Comparison of ENCODE assay signal across 22 cellular contexts in genomic region chr14:41993687-41994086, GRCh38.
"Had no signal": no experiment of that assay in that cellular context is flagged by ENCODE, and none has a peak within 500 bp of the region (broad histone marks: within the 10 kb centered on the region; RNA-seq: fewer than 3 reads in every experiment).

No MANE protein-coding gene starts in this region.

- H3K27ac ChIP-seq: coronary artery, dorsolateral prefrontal cortex, esophagus squamous epithelium, gastrocnemius medialis, heart right ventricle, left lung, lower lobe of right lung had no signal

- H3K36me3 ChIP-seq: esophagus squamous epithelium, gastrocnemius medialis, heart right ventricle, left lung, lower lobe of right lung had no signal

- H3K4me3 ChIP-seq: coronary artery, dorsolateral prefrontal cortex, esophagus squamous epithelium, gastrocnemius medialis, heart right ventricle, left lung, lower lobe of right lung, mucosa of descending colon had no signal

- H3K27ac Mint-ChIP-seq: mesothelial cell of epicardium had no signal

- H3K4me1 ChIP-seq: esophagus squamous epithelium, gastrocnemius medialis, heart right ventricle, left lung, lower lobe of right lung had no signal

- H3K9me3 ChIP-seq: esophagus squamous epithelium, gastrocnemius medialis, heart right ventricle, left lung, lower lobe of right lung had no signal

- H3K36me3 Mint-ChIP-seq: mesothelial cell of epicardium, naive B cell had no signal

- H3K27me3 Mint-ChIP-seq: naive B cell had no signal

- H3K4me1 Mint-ChIP-seq: mesothelial cell of epicardium had no signal

- H3K4me3 Mint-ChIP-seq: mesothelial cell of epicardium, naive B cell had no signal

- DNase-seq: dermis blood vessel endothelial cell; dorsolateral prefrontal cortex; effector CD4-positive, alpha-beta T cell; effector memory CD4-positive, alpha-beta T cell; esophagus squamous epithelium; foreskin fibroblast; foreskin melanocyte; gastrocnemius medialis; glutamatergic neuron; head of caudate nucleus; heart right ventricle; hippocampal formation; left cardiac atrium; left lung; left ventricle myocardium superior; lower lobe of right lung; mesenchymal stem cell; mucosa of descending colon; naive B cell had no signal

- ATAC-seq: esophagus mucosa, gastrocnemius medialis, heart right ventricle, left cardiac atrium, left lung, left ventricle myocardium superior, lower lobe of right lung, mucosa of descending colon had no signal

- H3K9me3 Mint-ChIP-seq: mesothelial cell of epicardium had no signal

- H3K27me3 ChIP-seq: dorsolateral prefrontal cortex, esophagus squamous epithelium, gastrocnemius medialis, heart right ventricle, left lung had no signal
